Comparison of ENCODE assay signal across 1 cellular context in the genomic region with DNA sequence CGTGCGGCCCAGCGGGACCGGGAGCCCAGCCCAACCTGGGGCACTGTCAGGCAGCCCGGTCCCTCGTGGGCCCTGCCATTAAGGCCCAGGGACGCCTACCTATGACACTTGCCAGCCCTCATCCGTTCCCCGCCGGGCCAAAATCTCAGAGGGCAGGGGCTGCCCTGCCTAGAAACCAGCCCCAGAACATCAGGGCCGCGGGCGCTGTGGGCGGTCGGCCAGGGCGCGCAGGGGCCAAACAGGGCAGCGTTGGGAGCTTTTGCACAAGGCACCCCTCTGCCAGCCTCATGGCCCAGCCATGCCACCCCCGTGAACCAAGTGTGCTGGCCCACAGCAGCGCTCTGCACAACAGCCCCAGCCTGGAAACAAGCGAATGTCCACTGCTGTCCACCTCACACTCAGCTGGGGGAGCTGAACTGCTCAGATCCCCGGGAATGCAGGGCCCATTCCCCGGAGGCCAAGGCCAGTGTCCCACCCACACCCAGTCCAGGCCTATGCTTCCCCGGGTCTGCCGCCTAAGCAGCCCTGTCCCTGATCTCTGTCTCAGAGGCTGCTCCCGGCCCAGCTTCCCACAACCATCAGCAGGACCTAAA.
TF ChIP-seq lines count a peak whose summit lies in the region.

No MANE protein-coding gene starts in this region.

TF ChIP-seq in A549, 52 proteins besides CTCF, POLR2A, EP300 and RAD21 (continued from another document):
- TF ChIP-seq, protein P1, sequence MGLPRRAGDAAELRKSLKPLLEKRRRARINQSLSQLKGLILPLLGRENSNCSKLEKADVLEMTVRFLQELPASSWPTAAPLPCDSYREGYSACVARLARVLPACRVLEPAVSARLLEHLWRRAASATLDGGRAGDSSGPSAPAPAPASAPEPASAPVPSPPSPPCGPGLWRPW (IDR thresholded peaks at IDR 0.05) = no peak
- no peak for TF ChIP-seq FOSL2 (IDR thresholded peaks at IDR 0.05)
- no peak for TF ChIP-seq FOSL2 (CRISPR knock-in tag; IDR thresholded peaks at IDR 0.05)
- no peak for TF ChIP-seq MAZ (IDR thresholded peaks at IDR 0.05; ENCODE audit: borderline replicate concordance, low read depth, low read length)
- TF ChIP-seq ZSCAN20 (CRISPR knock-in tag; IDR thresholded peaks at IDR 0.05) = no peak
- TF ChIP-seq HDAC2 (IDR thresholded peaks at IDR 0.05) = no peak
- no peak for TF ChIP-seq BHLHE40 (IDR thresholded peaks at IDR 0.05; ENCODE audit: low read depth, low read length)
- no peak for TF ChIP-seq SMC3 (IDR thresholded peaks at IDR 0.05)
- TF ChIP-seq JUNB (IDR thresholded peaks at IDR 0.05) = no peak
- no peak for TF ChIP-seq MYC (IDR thresholded peaks at IDR 0.05; ENCODE audit: borderline replicate concordance, low read length)
TF ChIP-seq in A549: peak in this region for 0.
